ENCODE assay signal across 17 cellular contexts in genomic region chr1:6488602-6489382, GRCh38. TPM values are rescaled to one million over a fixed set of nuclear protein-coding genes. Genes with fewer than 3 reads are reported as not detected.
DNase-seq lines count a peak whose midpoint lies in the region; ATAC-seq and TF ChIP-seq lines count a peak whose summit lies in the region.
"Had no signal": no experiment of that assay in that cellular context is flagged by ENCODE, and none has a peak within 500 bp of the region (broad histone marks: within the 10 kb centered on the region; RNA-seq: fewer than 3 reads in every experiment).

No MANE protein-coding gene starts in this region.

- no peak overlapping the region for H3K4ac ChIP-seq in mesendoderm (ENCODE audit: low read depth, low read length)

- peaks cover 17% of the 10 kb centered on the region for H3K27me3 ChIP-seq in left ventricle myocardium inferior (ENCODE audit: low read depth)
- no peaks in the 10 kb centered on the region for H3K27me3 ChIP-seq in mesendoderm (ENCODE audit: insufficient read depth, low read length, poor library complexity)

- H3K27ac Mint-ChIP-seq in natural killer cell treated with Interleukin-12 subunit alpha and Interleukin-12 subunit beta and Interleukin-15 and Interleukin-18, amount 100 ng/mL, for 72 hours, result no peak overlapping the region
- H3K27ac Mint-ChIP-seq: activated naive CD8-positive, alpha-beta T cell treated with anti-CD3 and anti-CD28 coated beads, Interleukin-2, amount 50 U/mL, for 24 hours; naive B cell had no signal

- no peaks in the 10 kb centered on the region for H3K9me3 ChIP-seq in left ventricle myocardium inferior (replicated peaks)
- H3K9me3 ChIP-seq: heart right ventricle had no signal

- H3K27me3 Mint-ChIP-seq in natural killer cell treated with Interleukin-12 subunit alpha and Interleukin-12 subunit beta and Interleukin-15 and Interleukin-18, amount 100 ng/mL, for 72 hours, result peaks cover 15 to 28% of the 10 kb centered on the region in 2 donors
- peaks cover 19% of the 10 kb centered on the region for H3K27me3 Mint-ChIP-seq in activated T-cell treated with anti-CD3 and anti-CD28 coated beads, Interleukin-2, amount 50 U/mL, for 4 hours (ENCODE audit: low read depth)

- H3K9me3 Mint-ChIP-seq in natural killer cell treated with Interleukin-12 subunit alpha and Interleukin-12 subunit beta and Interleukin-15 and Interleukin-18, amount 100 ng/mL, for 72 hours, result no peaks in the 10 kb centered on the region
- no peaks in the 10 kb centered on the region for H3K9me3 Mint-ChIP-seq in activated T-cell treated with anti-CD3 and anti-CD28 coated beads, Interleukin-2, amount 50 U/mL, for 4 hours
- H3K9me3 Mint-ChIP-seq: activated naive CD8-positive, alpha-beta T cell treated with anti-CD3 and anti-CD28 coated beads, Interleukin-2, amount 50 U/mL, for 24 hours; naive B cell had no signal

- H2BK5ac ChIP-seq in mesendoderm (ENCODE audit: low read length), result no peak overlapping the region

- no peaks in the 10 kb centered on the region for H3K36me3 Mint-ChIP-seq in natural killer cell treated with Interleukin-12 subunit alpha and Interleukin-12 subunit beta and Interleukin-15 and Interleukin-18, amount 100 ng/mL, for 72 hours
- no peaks in the 10 kb centered on the region for H3K36me3 Mint-ChIP-seq in activated T-cell treated with anti-CD3 and anti-CD28 coated beads, Interleukin-2, amount 50 U/mL, for 4 hours (ENCODE audit: insufficient read depth)
- H3K36me3 Mint-ChIP-seq: naive B cell had no signal

- no peak for TF ChIP-seq CTCF in left ventricle myocardium inferior (IDR thresholded peaks at IDR 0.05; ENCODE audit: borderline replicate concordance)

- ATAC-seq in Right ventricle myocardium inferior (no peak), GM21423 (IDR thresholded peaks at IDR 0.05; ENCODE audit: unreplicated experiment) (no peak)
- no peak for ATAC-seq in natural killer cell treated with Interleukin-12 subunit alpha and Interleukin-12 subunit beta and Interleukin-15 and Interleukin-18, amount 100 ng/mL, for 72 hours
- no peak for ATAC-seq in activated T-cell treated with anti-CD3 and anti-CD28 coated beads, Interleukin-2, amount 50 U/mL, for 4 hours
- ATAC-seq: activated naive CD8-positive, alpha-beta T cell treated with anti-CD3 and anti-CD28 coated beads, Interleukin-2, amount 50 U/mL, for 24 hours; heart right ventricle; K562; T-helper 17 cell had no signal

- no peak overlapping the region for H4K8ac ChIP-seq in mesendoderm (ENCODE audit: low read depth, low read length)

- peaks cover 8 to 12% of the 10 kb centered on the region in 2 donors for H3K4me1 Mint-ChIP-seq in natural killer cell treated with Interleukin-12 subunit alpha and Interleukin-12 subunit beta and Interleukin-15 and Interleukin-18, amount 100 ng/mL, for 72 hours (ENCODE audit: low read depth in 2 of 2)
- H3K4me1 Mint-ChIP-seq in activated T-cell treated with anti-CD3 and anti-CD28 coated beads, Interleukin-2, amount 50 U/mL, for 4 hours (ENCODE audit: low read depth), result peaks cover 24% of the 10 kb centered on the region

- no peak overlapping the region for H3K56ac ChIP-seq in mesendoderm (ENCODE audit: low read length)

- no peak overlapping the region for H3K4me3 Mint-ChIP-seq in natural killer cell treated with Interleukin-12 subunit alpha and Interleukin-12 subunit beta and Interleukin-15 and Interleukin-18, amount 100 ng/mL, for 72 hours
- no peak overlapping the region for H3K4me3 Mint-ChIP-seq in activated T-cell treated with anti-CD3 and anti-CD28 coated beads, Interleukin-2, amount 50 U/mL, for 4 hours
- H3K4me3 Mint-ChIP-seq: activated naive CD8-positive, alpha-beta T cell treated with anti-CD3 and anti-CD28 coated beads, Interleukin-2, amount 50 U/mL, for 24 hours had no signal

- H3K4me3 ChIP-seq in left ventricle myocardium inferior (no peak overlapping the region), mesendoderm (ENCODE audit: low read length) (no peak overlapping the region)
- H3K4me3 ChIP-seq: K562 had no signal

- intact Hi-C loops in left ventricle myocardium inferior (cut with micrococcal nuclease) (no loop called here), Right ventricle myocardium inferior (cut with DNase I) (loop anchor here (2.0 to 5.0 kb wide), 2 partner anchors 34 to 159 kb away; no protein-coding TSS in a partner anchor)

- no peak overlapping the region for H3K18ac ChIP-seq in mesendoderm (ENCODE audit: low read length)

- H3K4me1 ChIP-seq in left ventricle myocardium inferior, result peaks cover 99% of the 10 kb centered on the region
- H3K4me1 ChIP-seq in mesendoderm (ENCODE audit: control insufficient read depth, low read depth, low read length), result peaks cover 2% of the 10 kb centered on the region

- H3K23ac ChIP-seq in mesendoderm (ENCODE audit: low read length), result no peak overlapping the region

- no peak for DNase-seq in left ventricle myocardium inferior
- no peak for DNase-seq in Right ventricle myocardium inferior (ENCODE audit: missing footprints)
- peak; percentile 11 for DNase-seq in T1000 (lab: John Stamatoyannopoulos, UW)
- no peak for DNase-seq in mesendoderm
- DNase-seq in natural killer cell treated with Interleukin-12 subunit alpha and Interleukin-12 subunit beta and Interleukin-15 and Interleukin-18, amount 100 ng/mL, for 72 hours (ENCODE audit: low spot score), result no peak
- no peak for DNase-seq in stimulated activated CD4-positive, alpha-beta T cell treated with anti-CD3 and anti-CD28 coated beads, Interleukin-4, amount 100 ng/mL, for 1 hour
- DNase-seq in activated T-cell treated with anti-CD3 and anti-CD28 coated beads, Interleukin-2, amount 50 U/mL, for 4 hours, result no peak
- DNase-seq: activated CD4-positive, alpha-beta T cell treated with anti-CD3 and anti-CD28 coated beads for 1 hour; activated naive CD8-positive, alpha-beta T cell treated with anti-CD3 and anti-CD28 coated beads, Interleukin-2, amount 50 U/mL, for 24 hours; H7; heart right ventricle; kidney glomerular epithelial cell; naive B cell; stimulated activated CD4-positive, alpha-beta T cell treated with anti-CD3 and anti-CD28 coated beads, Interleukin-4, amount 100 ng/mL, for 4 hours; T-helper 17 cell had no signal

- H3K79me2 ChIP-seq in mesendoderm (ENCODE audit: control insufficient read depth, insufficient read depth, low read length), result no peaks in the 10 kb centered on the region

- no peak overlapping the region for H2BK120ac ChIP-seq in mesendoderm (ENCODE audit: low read depth, low read length)

- no peak overlapping the region for H2BK15ac ChIP-seq in mesendoderm (replicated peaks; ENCODE audit: low read depth)

- no peaks in the 10 kb centered on the region for H3K36me3 ChIP-seq in left ventricle myocardium inferior
- no peaks in the 10 kb centered on the region for H3K36me3 ChIP-seq in mesendoderm (ENCODE audit: control insufficient read depth, insufficient read depth, low read length)
- H3K36me3 ChIP-seq: heart right ventricle had no signal

- H3K27ac ChIP-seq in left ventricle myocardium inferior (replicated peaks) (peak overlapping the region; percentile 79), mesendoderm (ENCODE audit: low read depth, low read length) (no peak overlapping the region)

- no CpG with 5 or more reads among the region's 13 CpGs for WGBS in mesendoderm (ENCODE audit: extremely low coverage, insufficient coverage, low lambda C conversion rate)

- H3K4me2 ChIP-seq in mesendoderm (ENCODE audit: low read length), result no peak overlapping the region

- H2AK5ac ChIP-seq in mesendoderm (ENCODE audit: low read length), result no peak overlapping the region

- H4K5ac ChIP-seq in mesendoderm (ENCODE audit: low read length), result no peak overlapping the region

- H3K79me1 ChIP-seq in mesendoderm (ENCODE audit: low read length), result no peaks in the 10 kb centered on the region

- H3K9ac ChIP-seq in mesendoderm (ENCODE audit: low read length), result peak overlapping the region; percentile 4

RNA-seq across cellular contexts. Expression of gene PLEKHG5, which starts 2.7 kb away (rescaled TPM):
- total RNA-seq in left ventricle myocardium inferior, result 16.2 TPM
- total RNA-seq in Right ventricle myocardium inferior, result 16.8 TPM
- polyA plus RNA-seq in mesendoderm (2013, experiment 1 of 2), result 5.0 TPM
- 5.0 TPM for polyA plus RNA-seq in mesendoderm (2013, experiment 2 of 2)
- under 1 TPM; 0.33 to 0.81 TPM for total RNA-seq in natural killer cell treated with Interleukin-12 subunit alpha and Interleukin-12 subunit beta and Interleukin-15 and Interleukin-18, amount 100 ng/mL, for 72 hours
- 1 to 10 TPM; 1.2 to 2.1 (median 1.4) TPM for total RNA-seq in activated T-cell treated with anti-CD3 and anti-CD28 coated beads, Interleukin-2, amount 50 U/mL, for 4 hours

RNA-seq across cellular contexts. Expression of gene TNFRSF25, which starts 22.8 kb away (rescaled TPM):
- total RNA-seq in left ventricle myocardium inferior (12.6 TPM), Right ventricle myocardium inferior (11.4 TPM)
- 4.0 TPM for polyA plus RNA-seq in mesendoderm (2013, experiment 1 of 2)
- 3.9 TPM for polyA plus RNA-seq in mesendoderm (2013, experiment 2 of 2)
- 100 to 1,000 TPM in 1 of 2 donors, 10 to 100 TPM in 1; 83.6 to 106 TPM for total RNA-seq in natural killer cell treated with Interleukin-12 subunit alpha and Interleukin-12 subunit beta and Interleukin-15 and Interleukin-18, amount 100 ng/mL, for 72 hours
- 100 to 1,000 TPM; 137 to 149 (median 145) TPM for total RNA-seq in activated T-cell treated with anti-CD3 and anti-CD28 coated beads, Interleukin-2, amount 50 U/mL, for 4 hours
